Comparison of ENCODE assay signal across 9 cellular contexts in genomic region chr12:38886064-38886463, GRCh38. TPM values are rescaled to one million over a fixed set of nuclear protein-coding genes. Genes with fewer than 3 reads are reported as not detected.
DNase-seq lines count a peak whose midpoint lies in the region; ATAC-seq and TF ChIP-seq lines count a peak whose summit lies in the region.
"Had no signal": no experiment of that assay in that cellular context is flagged by ENCODE, and none has a peak within 500 bp of the region (broad histone marks: within the 10 kb centered on the region; RNA-seq: fewer than 3 reads in every experiment).

No MANE protein-coding gene starts in this region.

- H3K9me3 ChIP-seq in osteoblast (ENCODE audit: low read depth, low read length), result no peaks in the 10 kb centered on the region

- H3K79me2 ChIP-seq in osteoblast (ENCODE audit: insufficient read depth, low read length), result peaks cover 48% of the 10 kb centered on the region

- H4K20me1 ChIP-seq in osteoblast (ENCODE audit: insufficient read depth, low read length), result no peaks in the 10 kb centered on the region

- ATAC-seq in HG03025 (IDR thresholded peaks at IDR 0.05; ENCODE audit: low FRiP score, unreplicated experiment), result no peak
- ATAC-seq in HG02642 (IDR thresholded peaks at IDR 0.05; ENCODE audit: poor library complexity, unreplicated experiment), result no peak

- DNase-seq in GM04504 (ENCODE audit: low read depth), result peak; percentile 42
- peak; percentile 81 for DNase-seq in M059J (ENCODE audit: low read depth)
- DNase-seq in dermis blood vessel endothelial cell, result peak; percentile 48
- peak; percentile 82 for DNase-seq in osteoblast (ENCODE audit: insufficient read length, low spot score, missing footprints)
- DNase-seq in KG1 (lab: John Stamatoyannopoulos, UW), result no peak
- DNase-seq: activated gamma-delta T cell treated with Interleukin-2 at 50 U/mL for 16 hours, Karpas-422 had no signal

- H3K4me2 ChIP-seq in osteoblast (ENCODE audit: insufficient read depth, low read length), result no peak overlapping the region

- H3K4me1 ChIP-seq in osteoblast (ENCODE audit: insufficient read depth, low read length), result no peaks in the 10 kb centered on the region

- TF ChIP-seq CTCF in osteoblast (IDR thresholded peaks at IDR 0.05; ENCODE audit: extremely low read depth, low read depth, low read length), result no peak

- H2AFZ ChIP-seq in osteoblast (ENCODE audit: low read length), result no peak overlapping the region

- H3K36me3 ChIP-seq in osteoblast (ENCODE audit: insufficient read depth, low read length), result no peaks in the 10 kb centered on the region

- H3K27ac ChIP-seq in osteoblast (ENCODE audit: low read depth, low read length), result no peak overlapping the region

- H3K4me3 ChIP-seq in osteoblast (ENCODE audit: insufficient read depth, low read length), result no peak overlapping the region

- H3K27me3 ChIP-seq in osteoblast (ENCODE audit: insufficient read depth, low read length), result no peaks in the 10 kb centered on the region

RNA-seq across cellular contexts. Expression of gene CPNE8, which starts 19.3 kb away (rescaled TPM):
- total RNA-seq in M059J (2014; rRNA removed; shearing (Covaris generic)), result 9.8 and 11.6 TPM in 2 replicates
- total RNA-seq in dermis blood vessel endothelial cell (27.8 and 29.4 TPM in 2 replicates), osteoblast (20.6 and 23.9 TPM in 2 replicates)
